ENCODE assay signal across 8 cellular contexts in genomic region chr6:32854376-32855178, GRCh38. TPM values are rescaled to one million over a fixed set of nuclear protein-coding genes. Genes with fewer than 3 reads are reported as not detected.
A peak's percentile ranks its signal among the peaks of the same experiment; 100 is the strongest.
DNase-seq lines count a peak whose midpoint lies in the region; ATAC-seq and TF ChIP-seq lines count a peak whose summit lies in the region.

No MANE protein-coding gene starts in this region.

- peaks cover 62 to 64% of the 10 kb centered on the region in 2 donors for H3K36me3 Mint-ChIP-seq in CD14-positive monocyte
- H3K36me3 Mint-ChIP-seq in activated CD8-positive, alpha-beta memory T cell treated with anti-CD3 and anti-CD28 coated beads, Interleukin-2, amount 10 ng/mL, durations not matched to agents 7 days and 5 days, result peaks cover 85% of the 10 kb centered on the region

- H3K27me3 ChIP-seq in Karpas-422 (ENCODE audit: low read length), result no peaks in the 10 kb centered on the region
- no peaks in the 10 kb centered on the region for H3K27me3 ChIP-seq in esophagus muscularis mucosa
- no peaks in the 10 kb centered on the region for H3K27me3 ChIP-seq in tibial artery

- peaks cover 37% of the 10 kb centered on the region for H3K4me1 ChIP-seq in Karpas-422 (ENCODE audit: low read length)
- peaks cover 13 to 38% (median 33%) of the 10 kb centered on the region in 4 donors for H3K4me1 ChIP-seq in esophagus muscularis mucosa
- peaks cover 0 to 21% (median 14%) of the 10 kb centered on the region in 4 donors for H3K4me1 ChIP-seq in tibial artery

- intact Hi-C loops in CD14-positive monocyte (cut with micrococcal nuclease), result loop anchor here in 1 of 2 donors (2.0 kb wide), 1 partner anchor 14 kb away; no protein-coding TSS in a partner anchor
- intact Hi-C loops in esophagus muscularis mucosa (cut with DNase I), result no loop called here
- intact Hi-C loops in tibial artery (cut with DNase I; ENCODE audit: low total_unique reads), result no loop called here

- peak overlapping the region; percentile 98 for H3K9ac ChIP-seq in Karpas-422 (ENCODE audit: low read length)

- H3K4me1 Mint-ChIP-seq in CD14-positive monocyte, result peaks cover 62% of the 10 kb centered on the region
- H3K4me1 Mint-ChIP-seq in activated CD8-positive, alpha-beta memory T cell treated with anti-CD3 and anti-CD28 coated beads, Interleukin-2, amount 10 ng/mL, durations not matched to agents 7 days and 5 days, result peaks cover 64% of the 10 kb centered on the region

- H3K27ac ChIP-seq in Karpas-422 (ENCODE audit: low read length) (peak overlapping the region; percentile 85), esophagus muscularis mucosa (replicated peaks in 1 of 4) (peak overlapping the region; percentile 96 to 100 (median 98)), tibial artery (peak overlapping the region; percentile 92 to 96)

- H3K27me3 Mint-ChIP-seq in CD14-positive monocyte (ENCODE audit: low read depth in 3 of 3), result peaks cover 0 to 5% (median 1%) of the 10 kb centered on the region in 3 donors
- no peaks in the 10 kb centered on the region for H3K27me3 Mint-ChIP-seq in activated CD8-positive, alpha-beta memory T cell treated with anti-CD3 and anti-CD28 coated beads, Interleukin-2, amount 10 ng/mL, durations not matched to agents 7 days and 5 days

- H3K9me3 Mint-ChIP-seq in CD14-positive monocyte, result peaks cover 0 to 6% (median 2%) of the 10 kb centered on the region in 7 donors
- no peaks in the 10 kb centered on the region for H3K9me3 Mint-ChIP-seq in activated CD8-positive, alpha-beta memory T cell treated with anti-CD3 and anti-CD28 coated beads, Interleukin-2, amount 10 ng/mL, durations not matched to agents 7 days and 5 days (ENCODE audit: low read depth)

- DNase-seq in CD14-positive monocyte (ENCODE audit: low spot score) (no peak), Karpas-422 (peak; percentile 86), esophagus muscularis mucosa (ENCODE audit: extremely low spot score) (no peak), myocyte (ENCODE audit: low read depth) (peak; percentile 38), tibial artery (peak; percentile 38 to 71), NCI-H1436 (lab: John Stamatoyannopoulos, UW) (no peak)
- DNase-seq in activated CD8-positive, alpha-beta memory T cell treated with anti-CD3 and anti-CD28 coated beads, Interleukin-2, amount 10 ng/mL, durations not matched to agents 7 days and 5 days, result peak; percentile 82

- no peak for TF ChIP-seq EP300 in esophagus muscularis mucosa (IDR thresholded peaks at IDR 0.05)

- CTCF ChIA-PET in activated CD8-positive, alpha-beta memory T cell treated with anti-CD3 and anti-CD28 coated beads, Interleukin-2, amount 10 ng/mL, durations not matched to agents 7 days and 5 days (lab: Charles Lee), result interaction anchor here (0.7 to 8.0 kb wide), 16 partner anchors 9 to 441 kb away, joined by 3 to 318 read pairs (median 6); partner anchors contain the start of genes HLA-DMA, PSMB8 and TAP2

- peak; percentile 23 for ATAC-seq in GM21447 (IDR thresholded peaks at IDR 0.05; ENCODE audit: unreplicated experiment)
- peak; percentile 43 for ATAC-seq in activated CD8-positive, alpha-beta memory T cell treated with anti-CD3 and anti-CD28 coated beads, Interleukin-2, amount 10 ng/mL, durations not matched to agents 7 days and 5 days

- H3K27ac Mint-ChIP-seq in CD14-positive monocyte, result peak overlapping the region; percentile 97 to 100 (median 99)
- peak overlapping the region; percentile 100 for H3K27ac Mint-ChIP-seq in activated CD8-positive, alpha-beta memory T cell treated with anti-CD3 and anti-CD28 coated beads, Interleukin-2, amount 10 ng/mL, durations not matched to agents 7 days and 5 days

- no peak overlapping the region for H2AFZ ChIP-seq in Karpas-422 (ENCODE audit: low read length)

- H3K9me2 ChIP-seq in Karpas-422 (replicated peaks; ENCODE audit: insufficient read depth, low read length), result no peaks in the 10 kb centered on the region

- H3K4me2 ChIP-seq in Karpas-422 (ENCODE audit: low read depth, low read length, poor library complexity, severe bottlenecking), result peak overlapping the region; percentile 87

- H3K4me3 Mint-ChIP-seq in CD14-positive monocyte, result peak overlapping the region; percentile 99
- H3K4me3 Mint-ChIP-seq in activated CD8-positive, alpha-beta memory T cell treated with anti-CD3 and anti-CD28 coated beads, Interleukin-2, amount 10 ng/mL, durations not matched to agents 7 days and 5 days, result peak overlapping the region; percentile 99

- no peak for TF ChIP-seq POLR2A in esophagus muscularis mucosa (IDR thresholded peaks at IDR 0.05; ENCODE audit: low read depth)

- 14% methylated on average over 22 of the region's 24 CpGs for WGBS in esophagus muscularis mucosa

- H3K36me3 ChIP-seq in Karpas-422 (ENCODE audit: insufficient read depth, low read length) (peaks cover 39% of the 10 kb centered on the region), esophagus muscularis mucosa (peaks cover 6 to 47% (median 36%) of the 10 kb centered on the region in 4 donors), tibial artery (peaks cover 13 to 30% (median 18%) of the 10 kb centered on the region in 3 donors)

- no peaks in the 10 kb centered on the region for H4K20me1 ChIP-seq in Karpas-422 (ENCODE audit: insufficient read depth, low read depth, low read length)

- H3K9me3 ChIP-seq in Karpas-422 (ENCODE audit: low read length) (no peaks in the 10 kb centered on the region), esophagus muscularis mucosa (no peaks in the 10 kb centered on the region), tibial artery (no peaks in the 10 kb centered on the region)

- no peak for TF ChIP-seq CTCF in CD14-positive monocyte (IDR thresholded peaks at IDR 0.05)
- TF ChIP-seq CTCF in esophagus muscularis mucosa (IDR thresholded peaks at IDR 0.05), result no peak
- no peak for TF ChIP-seq CTCF in tibial artery (IDR thresholded peaks at IDR 0.05)

- H3K79me2 ChIP-seq in Karpas-422 (ENCODE audit: low read length), result peaks cover 72% of the 10 kb centered on the region

- H3K4me3 ChIP-seq in Karpas-422 (ENCODE audit: low read length), result peak overlapping the region; percentile 81
- peak overlapping the region; percentile 79 to 96 (median 90) for H3K4me3 ChIP-seq in esophagus muscularis mucosa
- peak overlapping the region; percentile 78 to 86 for H3K4me3 ChIP-seq in tibial artery

RNA-seq across cellular contexts. Expression of gene PSMB9, which starts 0.6 kb away (rescaled TPM):
- polyA plus RNA-seq in CD14-positive monocyte, result 100 to 1,000 TPM; 350 to 405 TPM
- 185 and 284 TPM in 2 replicates for total RNA-seq in Karpas-422 (2014; rRNA removed; shearing (Covaris generic); ENCODE audit: low replicate concordance)
- total RNA-seq in activated CD8-positive, alpha-beta memory T cell treated with anti-CD3 and anti-CD28 coated beads, Interleukin-2, amount 10 ng/mL, durations not matched to agents 7 days and 5 days, result 100 to 1,000 TPM; 402 to 473 TPM
- total RNA-seq in esophagus muscularis mucosa (10 to 100 TPM in 3 of 4 donors, 1 to 10 TPM in 1; 9.1 to 26.2 (median 20.5) TPM), myocyte (7.2 and 8.2 TPM in 2 replicates)
- polyA plus RNA-seq in myocyte (2012), result 17.6 TPM

RNA-seq across cellular contexts. Expression of gene TAP1, which starts 1.1 kb away (rescaled TPM):
- polyA plus RNA-seq in CD14-positive monocyte, result 100 to 1,000 TPM; 204 to 221 TPM
- 120 and 171 TPM in 2 replicates for total RNA-seq in Karpas-422 (2014; rRNA removed; shearing (Covaris generic); ENCODE audit: low replicate concordance)
- total RNA-seq in activated CD8-positive, alpha-beta memory T cell treated with anti-CD3 and anti-CD28 coated beads, Interleukin-2, amount 10 ng/mL, durations not matched to agents 7 days and 5 days, result 100 to 1,000 TPM; 407 to 417 TPM
- total RNA-seq in esophagus muscularis mucosa (10 to 100 TPM; 28.7 to 45.7 (median 34.8) TPM), myocyte (49.7 and 54.7 TPM in 2 replicates)
- 47.2 TPM for polyA plus RNA-seq in myocyte (2012)

RNA-seq across cellular contexts. Expression of gene PSMB8, which starts 10.7 kb away (rescaled TPM):
- 100 to 1,000 TPM; 487 to 534 TPM for polyA plus RNA-seq in CD14-positive monocyte
- 212 and 306 TPM in 2 replicates for total RNA-seq in Karpas-422 (2014; rRNA removed; shearing (Covaris generic); ENCODE audit: low replicate concordance)
- 100 to 1,000 TPM; 461 to 464 TPM for total RNA-seq in activated CD8-positive, alpha-beta memory T cell treated with anti-CD3 and anti-CD28 coated beads, Interleukin-2, amount 10 ng/mL, durations not matched to agents 7 days and 5 days
- total RNA-seq in esophagus muscularis mucosa (10 to 100 TPM; 25.7 to 38.4 (median 32.4) TPM), myocyte (30.7 and 36.0 TPM in 2 replicates)
- 46.4 TPM for polyA plus RNA-seq in myocyte (2012)

RNA-seq across cellular contexts. Expression of gene TAP2, which starts 16.0 kb away (rescaled TPM):
- 10 to 100 TPM; 12.6 to 25.9 TPM for polyA plus RNA-seq in CD14-positive monocyte
- 93.0 and 140 TPM in 2 replicates for total RNA-seq in Karpas-422 (2014; rRNA removed; shearing (Covaris generic); ENCODE audit: low replicate concordance)
- 100 to 1,000 TPM; 242 to 258 TPM for total RNA-seq in activated CD8-positive, alpha-beta memory T cell treated with anti-CD3 and anti-CD28 coated beads, Interleukin-2, amount 10 ng/mL, durations not matched to agents 7 days and 5 days
- 10 to 100 TPM in 3 of 4 donors, 1 to 10 TPM in 1; 8.6 to 16.3 (median 13.4) TPM for total RNA-seq in esophagus muscularis mucosa
- 3.8 and 4.1 TPM in 2 replicates for total RNA-seq in myocyte
- polyA plus RNA-seq in myocyte (2012), result 22.2 TPM

RNA-seq across cellular contexts. Expression of gene HLA-DOB, which starts 37.8 kb away (rescaled TPM):
- polyA plus RNA-seq in CD14-positive monocyte, result under 1 TPM; 0.25 to 0.64 TPM
- total RNA-seq in Karpas-422 (2014; rRNA removed; shearing (Covaris generic); ENCODE audit: low replicate concordance), result 77.3 and 91.6 TPM in 2 replicates
- 1 to 10 TPM; 2.7 to 3.9 TPM for total RNA-seq in activated CD8-positive, alpha-beta memory T cell treated with anti-CD3 and anti-CD28 coated beads, Interleukin-2, amount 10 ng/mL, durations not matched to agents 7 days and 5 days
- total RNA-seq in esophagus muscularis mucosa, result under 1 TPM in 3 of 4 donors, not detected in 1; 0.19 to 0.33 (median 0.29) TPM
- total RNA-seq in myocyte, result not detected in 2 replicates
- 0.06 TPM for polyA plus RNA-seq in myocyte (2012)

Comparison
In these comparisons a context has a peak if more than half of its experiments do, and no peak if none do; other contexts are left out.
1. DNase-seq: peak in Karpas-422 (single experiment), activated CD8-positive, alpha-beta memory T cell treated with anti-CD3 and anti-CD28 coated beads, Interleukin-2, amount 10 ng/mL, durations not matched to agents 7 days and 5 days (single experiment), myocyte (single experiment) and tibial artery (2 of 2); none in CD14-positive monocyte (single experiment), esophagus muscularis mucosa (single experiment) and NCI-H1436 (single experiment).
2. Peak in every context shown above with its lines, with median percentiles within 50 percentile points of each other: H3K27ac ChIP-seq and H3K4me3 ChIP-seq.